Comparison of ENCODE assay signal across 19 cellular contexts in genomic region chr12:22029491-22029890, GRCh38. TPM values are rescaled to one million over a fixed set of nuclear protein-coding genes. Genes with fewer than 3 reads are reported as not detected.
A peak's percentile ranks its signal among the peaks of the same experiment; 100 is the strongest.
DNase-seq lines count a peak whose midpoint lies in the region; TF ChIP-seq lines count a peak whose summit lies in the region.
"Had no signal": no experiment of that assay in that cellular context is flagged by ENCODE, and none has a peak within 500 bp of the region (broad histone marks: within the 10 kb centered on the region; RNA-seq: fewer than 3 reads in every experiment).

No MANE protein-coding gene starts in this region.

- in situ Hi-C loops in SK-MEL-5 (cut with HindIII; ENCODE audit: low pct_unique_long_range_greater_than_20kb, low sequenced_read_pairs), result no loop called here

- WGBS in testis, 2 donors, result 40 to 59% methylated on average over 2 of the region's 2 CpGs
- WGBS in spleen, 5 donors, result 72 to 88% (median 83%) methylated on average over 2 of the region's 2 CpGs

- H3K27me3 ChIP-seq in testis (no peaks in the 10 kb centered on the region), spleen (replicated peaks in 1 of 7) (no peaks in the 10 kb centered on the region)
- H3K27me3 ChIP-seq: BLaER1 treated with 17β-estradiol and CSF1 and Interleukin-3, amounts not matched to agents 10 nM and 100 nM had no signal

- no peak for TF ChIP-seq POLR2A in testis (IDR thresholded peaks at IDR 0.05)
- TF ChIP-seq POLR2A in spleen (IDR thresholded peaks at IDR 0.05), result no peak

- DNase-seq in NCI-H82 (lab: John Stamatoyannopoulos, UW) (peak; percentile 85), SK-MEL-5 (ENCODE audit: low read depth, low spot score) (peak; percentile 45), testis (peak; percentile 65), D341Med (ENCODE audit: low spot score) (no peak), spleen (no peak)
- DNase-seq: AML-193; Caco-2; Calu3; CD4-positive, alpha-beta T cell; CD8-positive, alpha-beta T cell; DMS 273 treated with DMSO at 0.1 percent for 48 hours; DMS153; DMS53; DMS79; GF-D8 had no signal

- H3K4me3 ChIP-seq in testis, result no peak overlapping the region
- no peak overlapping the region for H3K4me3 ChIP-seq in spleen
- H3K4me3 ChIP-seq: A549; BLaER1 treated with 17β-estradiol and CSF1 and Interleukin-3, amounts not matched to agents 10 nM and 100 nM had no signal

- TF ChIP-seq CTCF in testis (IDR thresholded peaks at IDR 0.05) (no peak), spleen (IDR thresholded peaks at IDR 0.05 in 8 of 11, conservative IDR thresholded peaks at IDR 0.05 in 3 of 11) (no peak)

- no peaks in the 10 kb centered on the region for H3K9me3 ChIP-seq in testis
- peaks cover 0 to 2% (median 0%) of the 10 kb centered on the region in 8 donors for H3K9me3 ChIP-seq in spleen
- H3K9me3 ChIP-seq: A549 had no signal

- H3K27ac ChIP-seq in testis (no peak overlapping the region), spleen (no peak overlapping the region)
- H3K27ac ChIP-seq: 22Rv1; A549; BLaER1 treated with 17β-estradiol and CSF1 and Interleukin-3, amounts not matched to agents 10 nM and 100 nM; C4-2B had no signal

- H3K36me3 ChIP-seq in testis (ENCODE audit: low read depth, missing control alignments) (no peaks in the 10 kb centered on the region), spleen (no peaks in the 10 kb centered on the region)
- H3K36me3 ChIP-seq: BLaER1 treated with 17β-estradiol and CSF1 and Interleukin-3, amounts not matched to agents 10 nM and 100 nM had no signal

- H3K4me1 ChIP-seq in testis (peaks cover 24% of the 10 kb centered on the region), spleen (peaks cover 0 to 1% (median 0%) of the 10 kb centered on the region in 6 donors)
- H3K4me1 ChIP-seq: A549 had no signal

- intact Hi-C loops in testis (cut with DNase I; ENCODE audit: low total_unique reads), result no loop called here
- intact Hi-C loops in spleen (cut with DNase I; ENCODE audit: low total_unique reads), result no loop called here

RNA-seq across cellular contexts. Expression of gene CMAS, which starts 16.5 kb away (rescaled TPM):
- total RNA-seq in SK-MEL-5 (2014; rRNA removed; shearing (Covaris generic)), result 33.4 and 38.5 TPM in 2 replicates
- 45.8 and 53.4 TPM in 2 replicates for polyA plus RNA-seq in SK-MEL-5 (2015; cell fraction: cytosol; rRNA removed)
- polyA plus RNA-seq in SK-MEL-5 (2015; cell fraction: nucleus; rRNA removed), result 16.1 and 23.3 TPM in 2 replicates
- total RNA-seq in testis (100 to 1,000 TPM; 119 to 130 TPM), spleen (10 to 100 TPM; 21.6 to 28.8 (median 26.4) TPM)
- polyA plus RNA-seq in testis (ENCODE audit: insufficient read depth, low read depth, low replicate concordance) (131 TPM), spleen (10 to 100 TPM; 18.7 to 30.7 (median 24.3) TPM)

Comparison
In these comparisons a context has a peak if more than half of its experiments do, and no peak if none do; other contexts are left out.
1. DNase-seq: peak in NCI-H82 (single experiment), SK-MEL-5 (single experiment) and testis (single experiment); none in D341Med (single experiment) and spleen (single experiment).